In genomic region chr6:155093430-155093829, GRCh38 we compare ENCODE assay signal across 14 cellular contexts.
DNase-seq lines count a peak whose midpoint lies in the region; ATAC-seq and TF ChIP-seq lines count a peak whose summit lies in the region.
"Had no signal": no experiment of that assay in that cellular context is flagged by ENCODE, and none has a peak within 500 bp of the region (broad histone marks: within the 10 kb centered on the region; RNA-seq: fewer than 3 reads in every experiment).

No MANE protein-coding gene starts in this region.

- no peak overlapping the region for H3K27ac Mint-ChIP-seq in activated CD8-positive, alpha-beta memory T cell treated with anti-CD3 and anti-CD28 coated beads, Interleukin-2, amount 10 ng/mL, durations not matched to agents 7 days and 5 days
- H3K27ac Mint-ChIP-seq: activated naive CD4-positive, alpha-beta T cell treated with anti-CD3 and anti-CD28 coated beads, Interleukin-2, amount 50 U/mL, for 24 hours had no signal

- H3K27me3 Mint-ChIP-seq in activated CD8-positive, alpha-beta memory T cell treated with anti-CD3 and anti-CD28 coated beads, Interleukin-2, amount 10 ng/mL, durations not matched to agents 7 days and 5 days = peaks cover 6% of the 10 kb centered on the region
- H3K27me3 Mint-ChIP-seq: activated naive CD4-positive, alpha-beta T cell treated with anti-CD3 and anti-CD28 coated beads, Interleukin-2, amount 50 U/mL, for 24 hours had no signal

- intact Hi-C loops in sciatic nerve (cut with DNase I) (no loop called here), spleen (cut with DNase I; ENCODE audit: low total_unique reads) (no loop called here)

- H3K27ac ChIP-seq in spleen = no peak overlapping the region
- H3K27ac ChIP-seq: gastrocnemius medialis, HL-60, left lung, tibial artery had no signal

- TF ChIP-seq POLR2A in spleen (IDR thresholded peaks at IDR 0.05) = no peak

- peaks cover 11% of the 10 kb centered on the region for H3K4me1 Mint-ChIP-seq in activated CD8-positive, alpha-beta memory T cell treated with anti-CD3 and anti-CD28 coated beads, Interleukin-2, amount 10 ng/mL, durations not matched to agents 7 days and 5 days

- H3K4me3 Mint-ChIP-seq in activated CD8-positive, alpha-beta memory T cell treated with anti-CD3 and anti-CD28 coated beads, Interleukin-2, amount 10 ng/mL, durations not matched to agents 7 days and 5 days = no peak overlapping the region
- H3K4me3 Mint-ChIP-seq: activated naive CD4-positive, alpha-beta T cell treated with anti-CD3 and anti-CD28 coated beads, Interleukin-2, amount 50 U/mL, for 24 hours had no signal

- H3K36me3 ChIP-seq in spleen = no peaks in the 10 kb centered on the region
- H3K36me3 ChIP-seq: gastrocnemius medialis, left lung had no signal

- no peak overlapping the region for H3K4me3 ChIP-seq in spleen
- H3K4me3 ChIP-seq: gastrocnemius medialis, left lung, tibial artery had no signal

- H3K9me3 ChIP-seq in spleen = peaks cover 0 to 7% (median 0%) of the 10 kb centered on the region in 8 donors
- H3K9me3 ChIP-seq: gastrocnemius medialis, left lung, tibial artery had no signal

- peaks cover 2% of the 10 kb centered on the region for H3K9me3 Mint-ChIP-seq in activated CD8-positive, alpha-beta memory T cell treated with anti-CD3 and anti-CD28 coated beads, Interleukin-2, amount 10 ng/mL, durations not matched to agents 7 days and 5 days (ENCODE audit: low read depth)
- H3K9me3 Mint-ChIP-seq: activated naive CD4-positive, alpha-beta T cell treated with anti-CD3 and anti-CD28 coated beads, Interleukin-2, amount 50 U/mL, for 24 hours had no signal

- CTCF ChIA-PET in activated CD8-positive, alpha-beta memory T cell treated with anti-CD3 and anti-CD28 coated beads, Interleukin-2, amount 10 ng/mL, durations not matched to agents 7 days and 5 days (lab: Charles Lee) = interaction anchor here (0.8 to 1.5 kb wide), 2 partner anchors 44 to 78 kb away, joined by 3 read pairs; no protein-coding TSS in a partner anchor

- no peak for TF ChIP-seq CTCF in spleen (IDR thresholded peaks at IDR 0.05 in 8 of 11, conservative IDR thresholded peaks at IDR 0.05 in 3 of 11)

- ATAC-seq in activated CD8-positive, alpha-beta memory T cell treated with anti-CD3 and anti-CD28 coated beads, Interleukin-2, amount 10 ng/mL, durations not matched to agents 7 days and 5 days = peak; percentile 90
- ATAC-seq in sciatic nerve = no peak
- ATAC-seq: gastrocnemius medialis, left lung had no signal

- DNase-seq in activated CD8-positive, alpha-beta memory T cell treated with anti-CD3 and anti-CD28 coated beads, Interleukin-2, amount 10 ng/mL, durations not matched to agents 7 days and 5 days = peak; percentile 72
- DNase-seq in activated CD8-positive, alpha-beta memory T cell treated with anti-CD3 and anti-CD28 coated beads for 24 hours = no peak
- DNase-seq in T-helper 9 cell (peak; percentile 5), amniotic epithelial cell (ENCODE audit: low read depth) (peak; percentile 15), islet precursor cell (no peak), sciatic nerve (ENCODE audit: low spot score) (no peak), spleen (no peak)
- peak; percentile 6 for DNase-seq in stimulated activated CD8-positive, alpha-beta memory T cell treated with anti-CD3 and anti-CD28 coated beads, Interleukin-12 subunit alpha, Interleukin-12 subunit beta, amount 100 ng/mL, for 4 hours (ENCODE audit: low read depth)
- DNase-seq: gastrocnemius medialis, left lung, NCI-H1092 treated with DMSO at 0.1 percent for 48 hours, tibial artery had no signal

- H3K4me1 ChIP-seq in spleen = no peaks in the 10 kb centered on the region
- H3K4me1 ChIP-seq: gastrocnemius medialis, left lung, tibial artery had no signal

- peaks cover 12% of the 10 kb centered on the region for H3K36me3 Mint-ChIP-seq in activated CD8-positive, alpha-beta memory T cell treated with anti-CD3 and anti-CD28 coated beads, Interleukin-2, amount 10 ng/mL, durations not matched to agents 7 days and 5 days
- H3K36me3 Mint-ChIP-seq: activated naive CD4-positive, alpha-beta T cell treated with anti-CD3 and anti-CD28 coated beads, Interleukin-2, amount 50 U/mL, for 24 hours had no signal

- 75 to 83% (median 80%) methylated on average over 6 to 7 of the region's 7 CpGs for WGBS in spleen, 5 donors

- H3K27me3 ChIP-seq in spleen (replicated peaks in 1 of 7) = no peaks in the 10 kb centered on the region
- H3K27me3 ChIP-seq: gastrocnemius medialis, left lung, tibial artery had no signal

Comparison
In these comparisons a context has a peak if more than half of its experiments do, and no peak if none do; other contexts are left out.
1. DNase-seq: peak in activated CD8-positive, alpha-beta memory T cell treated with anti-CD3 and anti-CD28 coated beads, Interleukin-2, amount 10 ng/mL, durations not matched to agents 7 days and 5 days (single experiment), T-helper 9 cell (single experiment), amniotic epithelial cell (single experiment) and stimulated activated CD8-positive, alpha-beta memory T cell treated with anti-CD3 and anti-CD28 coated beads, Interleukin-12 subunit alpha, Interleukin-12 subunit beta, amount 100 ng/mL, for 4 hours (single experiment); none in activated CD8-positive, alpha-beta memory T cell treated with anti-CD3 and anti-CD28 coated beads for 24 hours (single experiment), islet precursor cell (single experiment), sciatic nerve (single experiment) and spleen (single experiment).